ENCODE assay signal across 13 cellular contexts in genomic region chr9:132239518-132239917, GRCh38.
"Had no signal": no experiment of that assay in that cellular context is flagged by ENCODE, and none has a peak within 500 bp of the region (broad histone marks: within the 10 kb centered on the region; RNA-seq: fewer than 3 reads in every experiment).

No MANE protein-coding gene starts in this region.

- H3K4me3 ChIP-seq: left ventricle myocardium inferior, tibial artery had no signal

- H3K4me1 ChIP-seq: parathyroid adenoma had no signal

- H3K36me3 Mint-ChIP-seq: activated CD8-positive, alpha-beta memory T cell treated with anti-CD3 and anti-CD28 coated beads, Interleukin-2, amount 10 ng/mL, durations not matched to agents 7 days and 5 days; activated naive CD8-positive, alpha-beta T cell treated with anti-CD3 and anti-CD28 coated beads for 36 hours had no signal

- DNase-seq: activated CD4-positive, alpha-beta T cell treated with anti-CD3 and anti-CD28 coated beads, Interleukin-2, amount 50 U/mL, for 4 hours; activated CD4-positive, CD25-positive, alpha-beta regulatory T cell treated with anti-CD3 and anti-CD28 coated beads, Interleukin-2, amount 50 U/mL, for 72 hours; activated CD8-positive, alpha-beta memory T cell treated with anti-CD3 and anti-CD28 coated beads, Interleukin-2, amount 10 ng/mL, durations not matched to agents 7 days and 5 days; activated gamma-delta T cell treated with Interleukin-2 at 50 U/mL for 16 hours; activated naive CD8-positive, alpha-beta T cell treated with anti-CD3 and anti-CD28 coated beads for 36 hours; activated T-cell treated with anti-CD3 and anti-CD28 coated beads, Interleukin-2, amount 50 U/mL, for 24 hours; cerebellar nuclear complex; dermis blood vessel endothelial cell; erythroblast; left ventricle myocardium inferior; tibial artery had no signal

- H3K27ac ChIP-seq: left ventricle myocardium inferior, parathyroid adenoma had no signal

- H3K27me3 Mint-ChIP-seq: activated naive CD8-positive, alpha-beta T cell treated with anti-CD3 and anti-CD28 coated beads for 36 hours had no signal

- H3K36me3 ChIP-seq: left ventricle myocardium inferior, tibial artery had no signal

- H3K27ac Mint-ChIP-seq: activated CD8-positive, alpha-beta memory T cell treated with anti-CD3 and anti-CD28 coated beads, Interleukin-2, amount 10 ng/mL, durations not matched to agents 7 days and 5 days; activated naive CD8-positive, alpha-beta T cell treated with anti-CD3 and anti-CD28 coated beads for 36 hours; activated T-cell treated with anti-CD3 and anti-CD28 coated beads, Interleukin-2, amount 50 U/mL, for 24 hours had no signal

- H3K4me3 Mint-ChIP-seq: activated CD8-positive, alpha-beta memory T cell treated with anti-CD3 and anti-CD28 coated beads, Interleukin-2, amount 10 ng/mL, durations not matched to agents 7 days and 5 days; activated naive CD8-positive, alpha-beta T cell treated with anti-CD3 and anti-CD28 coated beads for 36 hours; activated T-cell treated with anti-CD3 and anti-CD28 coated beads, Interleukin-2, amount 50 U/mL, for 24 hours; neural crest cell had no signal

- H3K9me3 Mint-ChIP-seq: activated naive CD8-positive, alpha-beta T cell treated with anti-CD3 and anti-CD28 coated beads for 36 hours; activated T-cell treated with anti-CD3 and anti-CD28 coated beads, Interleukin-2, amount 50 U/mL, for 24 hours; neural crest cell had no signal

- H3K9me3 ChIP-seq: left ventricle myocardium inferior, tibial artery had no signal

- ATAC-seq: activated CD8-positive, alpha-beta memory T cell treated with anti-CD3 and anti-CD28 coated beads, Interleukin-2, amount 10 ng/mL, durations not matched to agents 7 days and 5 days had no signal
